In the genomic region with DNA sequence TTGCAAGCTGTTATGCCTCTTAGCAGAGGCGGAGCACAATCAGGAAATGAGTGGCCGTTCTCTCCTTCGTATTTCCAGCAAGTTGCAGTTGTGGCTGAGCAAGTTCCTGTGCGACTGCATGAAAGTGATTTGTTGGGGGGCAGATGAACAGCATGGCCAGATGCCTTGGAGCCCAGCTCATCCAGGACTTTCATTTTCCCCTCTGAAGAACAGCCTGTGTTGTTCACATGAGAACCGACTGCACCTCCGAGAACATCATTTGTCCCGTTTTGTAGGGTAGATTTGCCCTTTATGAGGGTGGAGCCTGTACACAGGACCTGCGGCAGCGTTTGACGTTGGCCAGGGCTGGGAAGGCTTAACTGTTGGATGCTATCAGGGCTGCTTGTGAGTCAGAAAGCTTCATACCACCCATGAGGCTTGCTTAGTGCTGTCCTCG, we compare ENCODE assay signal across 8 cellular contexts. TPM values are rescaled to one million over a fixed set of nuclear protein-coding genes. Genes with fewer than 3 reads are reported as not detected.
DNase-seq lines count a peak whose midpoint lies in the region; ATAC-seq, FAIRE-seq and TF ChIP-seq lines count a peak whose summit lies in the region.

No MANE protein-coding gene starts in this region.

- DNase-seq in activated CD4-positive, alpha-beta T cell treated with anti-CD3 and anti-CD28 coated beads, Interleukin-2, amount 50 U/mL, for 24 hours (ENCODE audit: low read depth in 1 of 2, low spot score in 1 of 2), result peak; percentile 17 to 55
- DNase-seq in omental fat pad (ENCODE audit: low spot score), result no peak
- no peak for DNase-seq in pancreas
- DNase-seq in HuH-7 (ENCODE audit: low spot score), result no peak
- DNase-seq in DMS 273 (lab: John Stamatoyannopoulos, UW; ENCODE audit: unreplicated experiment), result no peak

- no peak overlapping the region for H3K9ac ChIP-seq in duodenal mucosa (ENCODE audit: low read depth in 1 of 2, low read length in 2 of 2)

- ATAC-seq in omental fat pad (ENCODE audit: low FRiP score) (peak; percentile 33), pancreas (no peak), HG03139 (IDR thresholded peaks at IDR 0.05; ENCODE audit: unreplicated experiment) (no peak)

- peaks cover 32% of the 10 kb centered on the region for H3K4me1 ChIP-seq in HEK293 (ENCODE audit: control insufficient read depth, insufficient read depth, low read length)
- peaks cover 19 to 37% of the 10 kb centered on the region in 2 donors for H3K4me1 ChIP-seq in duodenal mucosa (ENCODE audit: control insufficient read depth in 1 of 2, insufficient read depth in 2 of 2, low read length in 2 of 2)
- peaks cover 7 to 31% (median 12%) of the 10 kb centered on the region in 3 donors for H3K4me1 ChIP-seq in pancreas

- H3K27me3 ChIP-seq in duodenal mucosa (ENCODE audit: control insufficient read depth in 1 of 2, insufficient read depth in 2 of 2, low read length in 2 of 2) (no peaks in the 10 kb centered on the region), pancreas (no peaks in the 10 kb centered on the region)

- intact Hi-C loops in pancreas (cut with DNase I), result no loop called here

- 63 to 76% methylated on average over 11 of the region's 11 CpGs for WGBS in pancreas, 2 donors

- no peak for FAIRE-seq in pancreas (lab: Jason Lieb, UNC)

- no peak overlapping the region for H3K27ac ChIP-seq in HEK293 (ENCODE audit: extremely low read depth, low read depth, low read length)
- peak overlapping the region; percentile 15 for H3K27ac ChIP-seq in duodenal mucosa (ENCODE audit: low read depth, low read length)
- peak overlapping the region in 1 of 4 donors; percentile 99 for H3K27ac ChIP-seq in pancreas

- CTCF ChIA-PET in HEK293 (lab: Yijun Ruan, JAX), result interaction anchor here (0.6 to 2.4 kb wide), 2 partner anchors 47 to 1916 kb away, joined by 3 to 11 read pairs; no protein-coding TSS in a partner anchor

- TF ChIP-seq CTCF in HEK293 (tag by site-specific recombination; IDR thresholded peaks at IDR 0.05) (no peak), omental fat pad (IDR thresholded peaks at IDR 0.05) (no peak), pancreas (IDR thresholded peaks at IDR 0.05) (no peak)

- H3K36me3 ChIP-seq in HEK293 (ENCODE audit: control insufficient read depth in 2 of 2, insufficient read depth in 1 of 2, low read length in 2 of 2) (peaks cover 0 to 40% of the 10 kb centered on the region in 2 experiments; a peak in 1 of 3 replicates), duodenal mucosa (ENCODE audit: control insufficient read depth in 1 of 2, insufficient read depth in 2 of 2, low read length in 2 of 2) (peaks cover 0 to 12% of the 10 kb centered on the region in 2 donors), pancreas (no peaks in the 10 kb centered on the region)

- no peaks in the 10 kb centered on the region for H3K9me3 ChIP-seq in HEK293 (ENCODE audit: control insufficient read depth, insufficient read depth, low read depth, low read length)
- H3K9me3 ChIP-seq in duodenal mucosa (ENCODE audit: control insufficient read depth in 1 of 2, low read length in 2 of 2), result no peaks in the 10 kb centered on the region
- H3K9me3 ChIP-seq in pancreas, result no peaks in the 10 kb centered on the region

- H3K4me3 ChIP-seq in HEK293 (ENCODE audit: low read depth, low read length) (no peak overlapping the region), duodenal mucosa (ENCODE audit: low read depth in 1 of 2, low read length in 2 of 2) (peak overlapping the region in 1 of 2 donors; percentile 38), pancreas (no peak overlapping the region)

- POLR2A ChIA-PET in HEK293 (lab: Yijun Ruan, JAX), result no interaction called here

TF ChIP-seq in HEK293, 187 proteins besides CTCF, POLR2A, EP300 and RAD21:
- TF ChIP-seq ZNF404 (tag by site-specific recombination; IDR thresholded peaks at IDR 0.05) (no peak), ZEB2 (tag by site-specific recombination; IDR thresholded peaks at IDR 0.05) (peak; percentile 33; the same call in 1 of the 2 replicates), KLF16 (tag by site-specific recombination; IDR thresholded peaks at IDR 0.05) (no peak), ZBTB17 (tag by site-specific recombination; IDR thresholded peaks at IDR 0.05) (peak; percentile 69), SP7 (tag by site-specific recombination; IDR thresholded peaks at IDR 0.05) (0 out of 2 replicates have a peak, but pooled peaks have one; percentile 32), SETDB1 (IDR thresholded peaks at IDR 0.05; ENCODE audit: insufficient read length, low read length) (peak; percentile 44), SP3 (tag by site-specific recombination; IDR thresholded peaks at IDR 0.05) (peak; percentile 33; the same call in 1 of the 2 replicates), ZSCAN30 (tag by site-specific recombination; IDR thresholded peaks at IDR 0.05) (no peak), TRIM28 (IDR thresholded peaks at IDR 0.05; ENCODE audit: borderline replicate concordance, low read length) (0 out of 2 replicates have a peak, but pooled peaks have one; percentile 3), ZNF600 (tag by site-specific recombination; IDR thresholded peaks at IDR 0.05) (peak; percentile 84), ZNF341 (tag by site-specific recombination; IDR thresholded peaks at IDR 0.05; ENCODE audit: low read depth) (peak; percentile 70), SCRT2 (tag by site-specific recombination; IDR thresholded peaks at IDR 0.05) (peak; percentile 48; the same call in 1 of the 2 replicates), KLF7 (tag by site-specific recombination; IDR thresholded peaks at IDR 0.05; ENCODE audit: borderline replicate concordance) (no peak), ZFP37 (tag by site-specific recombination; IDR thresholded peaks at IDR 0.05) (0 out of 2 replicates have a peak, but pooled peaks have one; percentile 17)
- TF ChIP-seq, protein P1, sequence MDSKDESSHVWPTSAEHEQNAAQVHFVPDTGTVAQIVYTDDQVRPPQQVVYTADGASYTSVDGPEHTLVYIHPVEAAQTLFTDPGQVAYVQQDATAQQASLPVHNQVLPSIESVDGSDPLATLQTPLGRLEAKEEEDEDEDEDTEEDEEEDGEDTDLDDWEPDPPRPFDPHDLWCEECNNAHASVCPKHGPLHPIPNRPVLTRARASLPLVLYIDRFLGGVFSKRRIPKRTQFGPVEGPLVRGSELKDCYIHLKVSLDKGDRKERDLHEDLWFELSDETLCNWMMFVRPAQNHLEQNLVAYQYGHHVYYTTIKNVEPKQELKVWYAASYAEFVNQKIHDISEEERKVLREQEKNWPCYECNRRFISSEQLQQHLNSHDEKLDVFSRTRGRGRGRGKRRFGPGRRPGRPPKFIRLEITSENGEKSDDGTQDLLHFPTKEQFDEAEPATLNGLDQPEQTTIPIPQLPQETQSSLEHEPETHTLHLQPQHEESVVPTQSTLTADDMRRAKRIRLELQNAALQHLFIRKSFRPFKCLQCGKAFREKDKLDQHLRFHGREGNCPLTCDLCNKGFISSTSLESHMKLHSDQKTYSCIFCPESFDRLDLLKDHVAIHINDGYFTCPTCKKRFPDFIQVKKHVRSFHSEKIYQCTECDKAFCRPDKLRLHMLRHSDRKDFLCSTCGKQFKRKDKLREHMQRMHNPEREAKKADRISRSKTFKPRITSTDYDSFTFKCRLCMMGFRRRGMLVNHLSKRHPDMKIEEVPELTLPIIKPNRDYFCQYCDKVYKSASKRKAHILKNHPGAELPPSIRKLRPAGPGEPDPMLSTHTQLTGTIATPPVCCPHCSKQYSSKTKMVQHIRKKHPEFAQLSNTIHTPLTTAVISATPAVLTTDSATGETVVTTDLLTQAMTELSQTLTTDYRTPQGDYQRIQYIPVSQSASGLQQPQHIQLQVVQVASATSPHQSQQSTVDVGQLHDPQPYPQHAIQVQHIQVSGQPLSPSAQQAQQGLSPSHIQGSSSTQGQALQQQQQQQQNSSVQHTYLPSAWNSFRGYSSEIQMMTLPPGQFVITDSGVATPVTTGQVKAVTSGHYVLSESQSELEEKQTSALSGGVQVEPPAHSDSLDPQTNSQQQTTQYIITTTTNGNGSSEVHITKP (tag by site-specific recombination; IDR thresholded peaks at IDR 0.05), result 0 out of 2 replicates have a peak, but pooled peaks have one; percentile 25
- TF ChIP-seq, protein P2, sequence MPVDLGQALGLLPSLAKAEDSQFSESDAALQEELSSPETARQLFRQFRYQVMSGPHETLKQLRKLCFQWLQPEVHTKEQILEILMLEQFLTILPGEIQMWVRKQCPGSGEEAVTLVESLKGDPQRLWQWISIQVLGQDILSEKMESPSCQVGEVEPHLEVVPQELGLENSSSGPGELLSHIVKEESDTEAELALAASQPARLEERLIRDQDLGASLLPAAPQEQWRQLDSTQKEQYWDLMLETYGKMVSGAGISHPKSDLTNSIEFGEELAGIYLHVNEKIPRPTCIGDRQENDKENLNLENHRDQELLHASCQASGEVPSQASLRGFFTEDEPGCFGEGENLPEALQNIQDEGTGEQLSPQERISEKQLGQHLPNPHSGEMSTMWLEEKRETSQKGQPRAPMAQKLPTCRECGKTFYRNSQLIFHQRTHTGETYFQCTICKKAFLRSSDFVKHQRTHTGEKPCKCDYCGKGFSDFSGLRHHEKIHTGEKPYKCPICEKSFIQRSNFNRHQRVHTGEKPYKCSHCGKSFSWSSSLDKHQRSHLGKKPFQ (tag by site-specific recombination; IDR thresholded peaks at IDR 0.05), result no peak
- TF ChIP-seq, protein P3, sequence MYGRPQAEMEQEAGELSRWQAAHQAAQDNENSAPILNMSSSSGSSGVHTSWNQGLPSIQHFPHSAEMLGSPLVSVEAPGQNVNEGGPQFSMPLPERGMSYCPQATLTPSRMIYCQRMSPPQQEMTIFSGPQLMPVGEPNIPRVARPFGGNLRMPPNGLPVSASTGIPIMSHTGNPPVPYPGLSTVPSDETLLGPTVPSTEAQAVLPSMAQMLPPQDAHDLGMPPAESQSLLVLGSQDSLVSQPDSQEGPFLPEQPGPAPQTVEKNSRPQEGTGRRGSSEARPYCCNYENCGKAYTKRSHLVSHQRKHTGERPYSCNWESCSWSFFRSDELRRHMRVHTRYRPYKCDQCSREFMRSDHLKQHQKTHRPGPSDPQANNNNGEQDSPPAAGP (tag by site-specific recombination; IDR thresholded peaks at IDR 0.05), result peak; percentile 35; the same call in 1 of the 2 replicates

RNA-seq across cellular contexts. Expression of a gene that starts 4.4 kb away (rescaled TPM):
- total RNA-seq in omental fat pad (10 to 100 TPM; 16.1 to 98.0 (median 58.8) TPM), pancreas (10 to 100 TPM in 2 of 6 donors, 1 to 10 TPM in 4; 6.4 to 13.4 (median 8.3) TPM)
- polyA plus RNA-seq in pancreas, result 10 to 100 TPM in 1 of 2 donors, 1 to 10 TPM in 1; 8.4 to 16.8 TPM

RNA-seq across cellular contexts. Expression of a gene that starts 58.8 kb away (rescaled TPM):
- 10 to 100 TPM; 62.0 to 90.8 (median 65.9) TPM for total RNA-seq in omental fat pad
- 10 to 100 TPM; 42.6 to 64.0 (median 45.9) TPM for total RNA-seq in pancreas
- polyA plus RNA-seq in pancreas, result 10 to 100 TPM; 26.3 to 57.7 TPM

Comparison
In these comparisons a context has a peak if more than half of its experiments do, and no peak if none do; other contexts are left out.
1. DNase-seq: peak in activated CD4-positive, alpha-beta T cell treated with anti-CD3 and anti-CD28 coated beads, Interleukin-2, amount 50 U/mL, for 24 hours (2 of 2); none in omental fat pad (single experiment), pancreas (0 of 6), HuH-7 (single experiment) and DMS 273 (single experiment).